In genomic region chr17:50690887-50691549, GRCh38 we compare ENCODE assay signal across 14 cellular contexts. TPM values are rescaled to one million over a fixed set of nuclear protein-coding genes. Genes with fewer than 3 reads are reported as not detected.
DNase-seq lines count a peak whose midpoint lies in the region; ATAC-seq, FAIRE-seq and TF ChIP-seq lines count a peak whose summit lies in the region.
"Had no signal": no experiment of that assay in that cellular context is flagged by ENCODE, and none has a peak within 500 bp of the region (broad histone marks: within the 10 kb centered on the region; RNA-seq: fewer than 3 reads in every experiment).

No MANE protein-coding gene starts in this region.

- peaks cover 98% of the 10 kb centered on the region for H3K4me1 ChIP-seq in A549
- H3K4me1 ChIP-seq in duodenal mucosa (ENCODE audit: control insufficient read depth in 1 of 2, insufficient read depth in 2 of 2, low read length in 2 of 2) = peaks cover 80 to 82% of the 10 kb centered on the region in 2 donors
- peaks cover 23 to 62% of the 10 kb centered on the region in 2 donors for H3K4me1 ChIP-seq in muscle layer of duodenum (ENCODE audit: control insufficient read depth in 1 of 2, insufficient read depth in 2 of 2, low read length in 2 of 2)

- FAIRE-seq in A549 (lab: Jason Lieb, UNC) = no peak

- no peaks in the 10 kb centered on the region for H3K9me3 ChIP-seq in A549
- no peaks in the 10 kb centered on the region for H3K9me3 ChIP-seq in duodenal mucosa (ENCODE audit: control insufficient read depth in 1 of 2, low read length in 2 of 2)
- H3K9me3 ChIP-seq in muscle layer of duodenum (ENCODE audit: control insufficient read depth in 1 of 2, low read length in 2 of 2) = no peaks in the 10 kb centered on the region
- H3K9me3 ChIP-seq: neutrophil had no signal

- peak overlapping the region; percentile 77 for H3K4me2 ChIP-seq in A549

- H3K36me3 ChIP-seq in duodenal mucosa (ENCODE audit: control insufficient read depth in 1 of 2, insufficient read depth in 2 of 2, low read length in 2 of 2) (peaks cover 12 to 17% of the 10 kb centered on the region in 2 donors), muscle layer of duodenum (ENCODE audit: control insufficient read depth in 1 of 2, insufficient read depth in 2 of 2, low read length in 2 of 2) (peaks cover 10 to 13% of the 10 kb centered on the region in 2 donors)

- H3K27me3 ChIP-seq in duodenal mucosa (ENCODE audit: control insufficient read depth in 1 of 2, insufficient read depth in 2 of 2, low read length in 2 of 2) (no peaks in the 10 kb centered on the region), muscle layer of duodenum (ENCODE audit: low read depth, low read length) (no peaks in the 10 kb centered on the region)
- H3K27me3 ChIP-seq: neutrophil had no signal

- POLR2A ChIA-PET in A549 (lab: Yijun Ruan, JAX) = interaction anchor here (1.0 to 10.9 kb wide), 4 partner anchors 20 to 52 kb away, joined by 3 to 147 read pairs (median 37); partner anchors contain the start of gene LUC7L3

- no peak for TF ChIP-seq EP300 in A549 (IDR thresholded peaks at IDR 0.05)

- no peak for TF ChIP-seq POLR2A in A549 (IDR thresholded peaks at IDR 0.05; ENCODE audit: low read length)

- CTCF ChIA-PET in A549 (lab: Yijun Ruan, JAX) = interaction anchor here (0.8 to 52.6 kb wide), 5 partner anchors 11 to 208 kb away, joined by 3 to 2097 read pairs (median 753); partner anchors contain the start of genes ABCC3 and SPATA20

- TF ChIP-seq CTCF in A549 (IDR thresholded peaks at IDR 0.05) = no peak

- H3K9ac ChIP-seq in duodenal mucosa (ENCODE audit: low read depth in 1 of 2, low read length in 2 of 2) = peak overlapping the region; percentile 41 to 56

- ATAC-seq in A549 (no peak), HG03108 (IDR thresholded peaks at IDR 0.05; ENCODE audit: unreplicated experiment) (no peak)

- H3K27ac ChIP-seq in A549 = peak overlapping the region; percentile 97 to 98
- peak overlapping the region; percentile 53 for H3K27ac ChIP-seq in duodenal mucosa (ENCODE audit: low read depth, low read length)
- H3K27ac ChIP-seq in muscle layer of duodenum (ENCODE audit: low read length) = peak overlapping the region; percentile 81
- H3K27ac ChIP-seq: neutrophil had no signal

- WGBS in A549 (ENCODE audit: missing lambda C conversion rate) = 36% methylated on average over 9 of the region's 9 CpGs

- H3K4me3 ChIP-seq in A549 = no peak overlapping the region
- no peak overlapping the region for H3K4me3 ChIP-seq in duodenal mucosa (ENCODE audit: low read depth in 1 of 2, low read length in 2 of 2)
- no peak overlapping the region for H3K4me3 ChIP-seq in muscle layer of duodenum (ENCODE audit: low read depth in 1 of 2, low read length in 2 of 2)

- TF ChIP-seq RAD21 in A549 (conservative IDR thresholded peaks at IDR 0.05 in 1 of 2, IDR thresholded peaks at IDR 0.05 in 1 of 2) = no peak

- DNase-seq in A549 (ENCODE audit: low read depth in 1 of 2, low spot score in 1 of 2) = peak in 1 of 2 experiments; percentile 20
- DNase-seq in LoVo (ENCODE audit: low spot score) = peak; percentile 22
- no peak for DNase-seq in OCI-M1 (lab: John Stamatoyannopoulos, UW)
- no peak for DNase-seq in NCI-H446 (lab: John Stamatoyannopoulos, UW)
- DNase-seq in NCI-H524 treated with DMSO at 0.1 percent for 48 hours (lab: John Stamatoyannopoulos, UW) = no peak
- DNase-seq: activated naive CD8-positive, alpha-beta T cell treated with anti-CD3 and anti-CD28 coated beads for 36 hours; COR-L47; NCI-H1436; NCI-H510A; stimulated activated naive CD4-positive, alpha-beta T cell had no signal

TF ChIP-seq in A549, 52 proteins besides CTCF, POLR2A, EP300 and RAD21:
- no peak for TF ChIP-seq E2F6 (IDR thresholded peaks at IDR 0.05; ENCODE audit: borderline replicate concordance, low read depth)
- TF ChIP-seq CEBPB (IDR thresholded peaks at IDR 0.05) = 0 out of 4 replicates have a peak, but pooled peaks of 1 of the 2 experiments have one; percentile 23

RNA-seq across cellular contexts. Expression of gene ANKRD40, which starts 16.7 kb away (rescaled TPM):
- polyA plus RNA-seq in A549 (2011; rRNA removed) = 68.5 and 84.3 TPM in 2 replicates
- polyA plus RNA-seq in A549 (2012; cell fraction: cytosol; rRNA removed) = 31.1 and 36.1 TPM in 2 replicates
- 20.0 and 27.7 TPM in 2 replicates for polyA plus RNA-seq in A549 (2012; cell fraction: nucleus; rRNA removed)
- 44.2 to 55.2 TPM (median 50.1 TPM) in 3 replicates for polyA plus RNA-seq in A549 (2017; fragmentation: RNase III; extraction: RNeasy Plus Mini Kit Qiagen cat#74134 plus additional on column Dnase treatment)
- polyA minus RNA-seq in A549 (2011; rRNA and poly(A)+ RNA removed) = 31.0 and 37.0 TPM in 2 replicates

RNA-seq across cellular contexts. Expression of gene LUC7L3, which starts 28.4 kb away (rescaled TPM):
- 117 and 209 TPM in 2 replicates for polyA plus RNA-seq in A549 (2011; rRNA removed)
- polyA plus RNA-seq in A549 (2012; cell fraction: cytosol; rRNA removed) = 49.5 and 58.7 TPM in 2 replicates
- polyA plus RNA-seq in A549 (2012; cell fraction: nucleus; rRNA removed) = 125 and 135 TPM in 2 replicates
- 165 to 211 TPM (median 207 TPM) in 3 replicates for polyA plus RNA-seq in A549 (2017; fragmentation: RNase III; extraction: RNeasy Plus Mini Kit Qiagen cat#74134 plus additional on column Dnase treatment)
- polyA minus RNA-seq in A549 (2011; rRNA and poly(A)+ RNA removed) = 15.6 and 16.2 TPM in 2 replicates

RNA-seq across cellular contexts. Expression of gene ABCC3, which starts 56.3 kb away (rescaled TPM):
- 342 and 442 TPM in 2 replicates for polyA plus RNA-seq in A549 (2011; rRNA removed)
- polyA plus RNA-seq in A549 (2012; cell fraction: cytosol; rRNA removed) = 157 and 189 TPM in 2 replicates
- 1,165 and 1,226 TPM in 2 replicates for polyA plus RNA-seq in A549 (2012; cell fraction: nucleus; rRNA removed)
- polyA plus RNA-seq in A549 (2017; fragmentation: RNase III; extraction: RNeasy Plus Mini Kit Qiagen cat#74134 plus additional on column Dnase treatment) = 225 to 288 TPM (median 248 TPM) in 3 replicates
- polyA minus RNA-seq in A549 (2011; rRNA and poly(A)+ RNA removed) = 586 and 639 TPM in 2 replicates
